In the genomic region with DNA sequence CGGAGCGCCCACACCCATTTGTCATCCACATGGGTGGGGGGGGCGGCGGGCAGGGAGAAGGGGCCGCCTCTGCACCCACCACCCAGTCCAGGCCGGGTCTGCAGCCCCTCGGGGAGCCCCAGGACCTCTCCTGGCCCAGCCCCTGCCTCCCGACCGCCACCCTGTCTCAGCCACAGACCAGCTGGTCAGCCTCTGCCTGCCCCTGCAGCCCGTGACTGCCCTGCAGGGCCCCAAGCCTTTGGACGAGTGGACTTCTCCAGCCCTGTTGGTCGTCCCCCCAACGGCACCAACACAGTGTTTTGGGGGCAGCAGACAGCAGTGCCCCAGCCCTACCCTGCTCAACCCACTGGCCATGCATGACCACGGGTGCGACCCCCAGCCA, we compare ENCODE assay signal across 26 cellular contexts. TPM values are rescaled to one million over a fixed set of nuclear protein-coding genes. Genes with fewer than 3 reads are reported as not detected.
"Had no signal": no experiment of that assay in that cellular context is flagged by ENCODE, and none has a peak within 500 bp of the region (broad histone marks: within the 10 kb centered on the region; RNA-seq: fewer than 3 reads in every experiment).

No MANE protein-coding gene starts in this region.

- ATAC-seq: activated CD8-positive, alpha-beta T cell treated with anti-CD3 and anti-CD28 coated beads, Interleukin-2, amount 10 ng/mL, durations not matched to agents 7 days and 5 days; activated naive CD8-positive, alpha-beta T cell treated with anti-CD3 and anti-CD28 coated beads, Interleukin-2, amount 50 U/mL, for 24 hours; PC-3 had no signal

- DNase-seq: activated CD4-positive, alpha-beta T cell treated with anti-CD3 and anti-CD28 coated beads, Interleukin-2, amount 10 ng/mL, durations not matched to agents 7 days and 5 days; activated CD4-positive, alpha-beta T cell treated with anti-CD3 and anti-CD28 coated beads, Interleukin-2, amount 50 U/mL, for 48 hours; activated CD8-positive, alpha-beta T cell treated with anti-CD3 and anti-CD28 coated beads, Interleukin-2, amount 10 ng/mL, durations not matched to agents 7 days and 5 days; activated effector memory CD4-positive, alpha-beta T cell treated with Interleukin-2 at 50 U/mL for 16 hours; activated naive CD4-positive, alpha-beta T cell treated with anti-CD3 and anti-CD28 coated beads, Interleukin-2, amount 10 ng/mL, durations not matched to agents 7 days and 5 days; activated naive CD8-positive, alpha-beta T cell treated with anti-CD3 and anti-CD28 coated beads, Interleukin-2, amount 50 U/mL, for 24 hours; activated T-cell treated with anti-CD3 and anti-CD28 coated beads, Interleukin-2, amount 50 U/mL, for 24 hours; anterior cingulate cortex; brain microvascular endothelial cell; central memory CD4-positive, alpha-beta T cell; MM.1S; MV-4-11; NCI-H1092; NCI-H1436 treated with DMSO at 0.1 percent for 48 hours; NCI-H1694 treated with DMSO at 0.1 percent for 48 hours; NCI-H2029; NCI-H345; NCI-H524 treated with DMSO at 0.1 percent for 48 hours; NK-92 treated with Interleukin-12 subunit alpha and Interleukin-12 subunit beta, amount 100 ng/mL, for 24 hours; PC-3; Peyer's patch; RPMI8226; SHP77 treated with DMSO at 0.1 percent for 48 hours had no signal

- H3K36me3 ChIP-seq: brain microvascular endothelial cell, Peyer's patch, SJSA1 had no signal

- H3K4me2 ChIP-seq: SK-N-SH had no signal

- H3K9ac ChIP-seq: SK-N-SH had no signal

- H3K4me1 ChIP-seq: SJSA1 had no signal

- H3K9me3 ChIP-seq: Peyer's patch, SJSA1, SK-N-SH had no signal

- H3K4me3 ChIP-seq: Peyer's patch, SJSA1 had no signal

- H3K27ac ChIP-seq: brain microvascular endothelial cell, Peyer's patch, SJSA1 had no signal

- FAIRE-seq: TTC549 had no signal

RNA-seq across cellular contexts. Expression of gene PRR35, which starts 1.2 kb away (rescaled TPM):
- total RNA-seq: activated CD4-positive, alpha-beta T cell treated with anti-CD3 and anti-CD28 coated beads, Interleukin-2, amount 10 ng/mL, durations not matched to agents 7 days and 5 days; activated CD8-positive, alpha-beta T cell treated with anti-CD3 and anti-CD28 coated beads, Interleukin-2, amount 10 ng/mL, durations not matched to agents 7 days and 5 days; PC-3; Peyer's patch; SJSA1 had no signal
- polyA plus RNA-seq: SK-N-SH had no signal
